In genomic region chr14:46717211-46717610, GRCh38 we compare ENCODE assay signal across 20 cellular contexts.
"Had no signal": no experiment of that assay in that cellular context is flagged by ENCODE, and none has a peak within 500 bp of the region (broad histone marks: within the 10 kb centered on the region; RNA-seq: fewer than 3 reads in every experiment).

No MANE protein-coding gene starts in this region.

- DNase-seq: activated CD4-positive, alpha-beta memory T cell treated with anti-CD3 and anti-CD28 coated beads, Interleukin-2, amount 10 ng/mL, durations not matched to agents 7 days and 5 days; activated CD4-positive, alpha-beta T cell treated with anti-CD3 and anti-CD28 coated beads for 36 hours; activated effector memory CD4-positive, alpha-beta T cell treated with anti-CD3 and anti-CD28 coated beads, Interleukin-2, amount 50 U/mL, for 16 hours; activated T-cell treated with anti-CD3 and anti-CD28 coated beads, Interleukin-2, amount 50 U/mL, for 4 hours; adrenal gland; effector CD8-positive, alpha-beta T cell; head of caudate nucleus; immature natural killer cell; left cardiac atrium; lower lobe of right lung; naive thymus-derived CD4-positive, alpha-beta T cell; retina; T-cell; T-helper 9 cell; thyroid gland had no signal

- H3K4me3 ChIP-seq: adrenal gland, lower lobe of right lung, thyroid gland, vagina had no signal

- H3K27me3 ChIP-seq: adrenal gland, foreskin keratinocyte, neutrophil, thyroid gland, vagina had no signal

- H3K27ac ChIP-seq: adrenal gland, foreskin keratinocyte, lower lobe of right lung, neutrophil, thyroid gland, vagina, VCaP had no signal

- ATAC-seq: activated CD4-positive, alpha-beta T cell treated with anti-CD3 and anti-CD28 coated beads for 36 hours; activated T-cell treated with anti-CD3 and anti-CD28 coated beads, Interleukin-2, amount 50 U/mL, for 4 hours; foreskin keratinocyte; left cardiac atrium; lower lobe of right lung; naive thymus-derived CD4-positive, alpha-beta T cell; stimulated activated effector memory CD8-positive, alpha-beta T cell treated with anti-CD3 and anti-CD28 coated beads, Interleukin-12 subunit alpha, Interleukin-12 subunit beta, amount 100 ng/mL, for 72 hours; T-cell had no signal

- H3K9me3 ChIP-seq: adrenal gland, lower lobe of right lung, neutrophil, thyroid gland, vagina had no signal

- H3K36me3 ChIP-seq: adrenal gland, lower lobe of right lung, neutrophil, thyroid gland, vagina had no signal
